9 cellular contexts compared by ENCODE assay signal in the genomic region with DNA sequence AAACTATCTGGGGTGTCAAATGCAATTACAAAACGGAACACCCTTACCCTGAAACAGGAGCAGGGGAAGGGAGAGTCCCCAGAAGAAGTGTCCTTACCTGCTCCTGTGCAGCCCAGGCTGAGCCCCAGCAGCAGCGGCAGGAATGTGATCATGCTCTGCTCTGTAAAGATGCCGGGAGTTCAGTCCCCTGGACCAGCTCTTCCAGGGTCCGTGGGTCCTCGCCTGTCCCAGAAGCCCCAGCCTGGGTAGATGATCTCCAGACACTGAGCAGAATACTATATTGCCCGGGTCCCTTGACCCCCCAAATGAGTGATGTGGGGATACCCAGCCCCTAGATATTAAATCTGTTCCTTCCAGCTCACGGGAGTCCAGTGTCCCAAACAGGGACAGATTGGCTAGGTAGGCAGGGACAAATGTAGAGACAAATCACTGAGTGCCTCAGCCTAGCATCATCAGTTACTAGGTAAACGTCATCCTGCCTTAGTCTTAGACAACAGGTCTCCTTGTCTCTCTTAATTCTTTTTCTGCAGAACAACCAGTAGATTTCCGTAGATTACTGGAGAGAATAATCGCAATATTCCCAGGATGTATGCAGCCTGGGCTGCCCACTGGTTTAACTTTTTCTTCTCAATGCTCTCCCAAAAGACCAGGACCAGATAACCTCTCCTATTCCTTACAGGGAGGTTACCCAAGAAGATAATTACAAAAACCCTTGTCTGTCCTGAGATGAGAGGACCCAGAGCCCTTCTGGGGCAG. TPM values are rescaled to one million over a fixed set of nuclear protein-coding genes. Genes with fewer than 3 reads are reported as not detected.
A peak's percentile ranks its signal among the peaks of the same experiment; 100 is the strongest.
DNase-seq lines count a peak whose midpoint lies in the region; ATAC-seq, FAIRE-seq and TF ChIP-seq lines count a peak whose summit lies in the region.
"Had no signal": no experiment of that assay in that cellular context is flagged by ENCODE, and none has a peak within 500 bp of the region (broad histone marks: within the 10 kb centered on the region; RNA-seq: fewer than 3 reads in every experiment).

A gene (minus strand): TSS at position 373 of the 756 bp plus-strand sequence. CDS start 221 bp downstream, at position 152.

- H3K27ac ChIP-seq in A549 (peak within 1 kb of the TSS; percentile 35 to 73; a peak in 3 of 6 replicates), dorsolateral prefrontal cortex (peak within 1 kb of the TSS in 39 of 59 donors; percentile 4 to 76 (median 56)), left lung (peak within 1 kb of the TSS; percentile 78 to 86)
- H3K27ac ChIP-seq: HL-60 had no signal

- peaks cover 85% of the 10 kb centered on the region for H3K4me1 Mint-ChIP-seq in activated B cell treated with CpG ODN at 0.5 μM for 24 hours

- no peak for TF ChIP-seq POLR2A in A549 (IDR thresholded peaks at IDR 0.05; ENCODE audit: low read length)
- no peak for TF ChIP-seq POLR2A in NB4 (IDR thresholded peaks at IDR 0.05; ENCODE audit: extremely low read depth, insufficient read length)

- TF ChIP-seq CTCF in A549 (IDR thresholded peaks at IDR 0.05) (no peak), GM12875 (IDR thresholded peaks at IDR 0.05; ENCODE audit: borderline replicate concordance, insufficient read depth, low read depth, low read length) (no peak), NB4 (IDR thresholded peaks at IDR 0.05; ENCODE audit: low read depth, low read length) (no peak), activated B cell treated with CpG ODN at 0.5 μM for 24 hours (IDR thresholded peaks at IDR 0.05) (no peak), dorsolateral prefrontal cortex (IDR thresholded peaks at IDR 0.05 in 54 of 56, conservative IDR thresholded peaks at IDR 0.05 in 2 of 56; ENCODE audit: low read depth in 1 of 56, partially characterized antibody in 56 of 56) (no peak), left lung (IDR thresholded peaks at IDR 0.05) (no peak)

- POLR2A ChIA-PET in A549 (lab: Yijun Ruan, JAX) = interaction anchor here (0.8 to 1.3 kb wide), 4 partner anchors 27 to 88 kb away, joined by 3 to 5 read pairs (median 4); a partner anchor contains a TSS
- POLR2A ChIA-PET in activated B cell treated with CpG ODN at 0.5 μM for 24 hours (lab: Charles Lee) = interaction anchor here (0.6 to 16.1 kb wide), 24 partner anchors 8 to 748 kb away, joined by 3 to 1150 read pairs (median 6); a partner anchor contains a TSS

- 4% methylated on average over 10 of the region's 10 CpGs for WGBS in A549 (ENCODE audit: missing lambda C conversion rate)

- H3K9me3 Mint-ChIP-seq in activated B cell treated with CpG ODN at 0.5 μM for 24 hours = no peaks in the 10 kb centered on the region

- CTCF ChIA-PET in A549 (lab: Yijun Ruan, JAX) = interaction anchor here (0.5 to 10.0 kb wide), 7 partner anchors 7 to 102 kb away, joined by 3 to 124 read pairs (median 15); a partner anchor contains a TSS
- CTCF ChIA-PET in activated B cell treated with CpG ODN at 0.5 μM for 24 hours (lab: Charles Lee) = interaction anchor here (1.3 to 12.7 kb wide), 6 partner anchors 8 to 102 kb away, joined by 5 to 151 read pairs (median 22); a partner anchor contains a TSS

- TF ChIP-seq RAD21 in A549 (conservative IDR thresholded peaks at IDR 0.05 in 1 of 2, IDR thresholded peaks at IDR 0.05 in 1 of 2) = no peak

- peaks cover 0 to 5% of the 10 kb centered on the region in 2 donors for H3K36me3 ChIP-seq in left lung

- H3K4me3 Mint-ChIP-seq in activated B cell treated with CpG ODN at 0.5 μM for 24 hours = peak within 1 kb of the TSS; percentile 98

- no peaks in the 10 kb centered on the region for H3K4me1 ChIP-seq in A549
- peaks cover 9 to 93% of the 10 kb centered on the region in 2 donors for H3K4me1 ChIP-seq in left lung

- H3K27me3 ChIP-seq in dorsolateral prefrontal cortex (no peaks in the 10 kb centered on the region), left lung (no peaks in the 10 kb centered on the region)

- H3K36me3 Mint-ChIP-seq in activated B cell treated with CpG ODN at 0.5 μM for 24 hours (ENCODE audit: low read depth) = peaks cover 49% of the 10 kb centered on the region

- DNase-seq in A549 (ENCODE audit: low read depth in 1 of 2, low spot score in 1 of 2) = peak; percentile 79 to 87
- peak; percentile 54 for DNase-seq in NB4 (ENCODE audit: low read depth)
- peak; percentile 53 for DNase-seq in activated B cell treated with CpG ODN at 0.5 μM for 24 hours
- peak in 3 of 10 donors; percentile 25 to 62 (median 28) for DNase-seq in dorsolateral prefrontal cortex
- DNase-seq in left lung = peak in 1 of 2 donors; percentile 58
- DNase-seq in stimulated activated naive CD8-positive, alpha-beta T cell treated with anti-CD3 and anti-CD28 coated beads, Interleukin-15, Interleukin-2, amounts not matched to agents 100 U/mL and 50 U/mL, for 24 hours = peak; percentile 47

- ATAC-seq in A549 (peak; percentile 100), HG02588 (IDR thresholded peaks at IDR 0.05; ENCODE audit: unreplicated experiment) (peak; percentile 63), activated B cell treated with CpG ODN at 0.5 μM for 24 hours (ENCODE audit: low read depth) (peak; percentile 60), left lung (peak; percentile 94)
- ATAC-seq in stimulated activated naive CD8-positive, alpha-beta T cell treated with anti-CD3 and anti-CD28 coated beads, Interleukin-15, Interleukin-2, amounts not matched to agents 100 U/mL and 50 U/mL, for 24 hours = peak; percentile 81

- H3K27me3 Mint-ChIP-seq in activated B cell treated with CpG ODN at 0.5 μM for 24 hours = no peaks in the 10 kb centered on the region

- no peak for TF ChIP-seq EP300 in A549 (IDR thresholded peaks at IDR 0.05)

- peak within 1 kb of the TSS; percentile 99 for H3K27ac Mint-ChIP-seq in activated B cell treated with CpG ODN at 0.5 μM for 24 hours

- no peaks in the 10 kb centered on the region; the same call in 2 of the 3 replicates for H3K9me3 ChIP-seq in A549
- H3K9me3 ChIP-seq in left lung = no peaks in the 10 kb centered on the region

- FAIRE-seq in A549 (lab: Jason Lieb, UNC) = no peak

- peak within 1 kb of the TSS; percentile 68 for H3K4me2 ChIP-seq in A549

- H3K4me3 ChIP-seq in A549 (peak within 1 kb of the TSS; percentile 44), GM12875 (ENCODE audit: low read depth, low read length) (peak within 1 kb of the TSS; percentile 73), NB4 (ENCODE audit: low read depth, low read length) (no peak within 1 kb of the TSS), dorsolateral prefrontal cortex (peak within 1 kb of the TSS in 57 of 59 donors; percentile 15 to 69 (median 51)), left lung (peak within 1 kb of the TSS; percentile 36 to 57)

- intact Hi-C loops in activated B cell treated with CpG ODN at 0.5 μM for 24 hours (cut with micrococcal nuclease) = loop anchor here (1.0 to 5.0 kb wide), 7 partner anchors 8 to 749 kb away; a partner anchor contains a TSS
- intact Hi-C loops in dorsolateral prefrontal cortex (cut with DNase I) = no loop called here
- intact Hi-C loops in left lung (cut with DNase I) = no loop called here

TF ChIP-seq in A549, 52 proteins besides CTCF, POLR2A, EP300 and RAD21:
- TF ChIP-seq NPAS2 (CRISPR knock-in tag; IDR thresholded peaks at IDR 0.05; ENCODE audit: borderline replicate concordance) (no peak), RFX5 (IDR thresholded peaks at IDR 0.05) (peak; percentile 99)
TF ChIP-seq in A549: peak in this region for 1.

RNA-seq across cellular contexts. Expression of the gene that starts here (rescaled TPM):
- polyA plus RNA-seq in A549 (2011; rRNA removed) = 14.3 and 21.6 TPM in 2 replicates
- polyA plus RNA-seq in A549 (2012; cell fraction: cytosol; rRNA removed) = 2.8 and 3.4 TPM in 2 replicates
- 2.4 and 2.6 TPM in 2 replicates for polyA plus RNA-seq in A549 (2012; cell fraction: nucleus; rRNA removed)
- polyA plus RNA-seq in A549 (2017; fragmentation: RNase III; extraction: RNeasy Plus Mini Kit Qiagen cat#74134 plus additional on column Dnase treatment) = 2.1 to 3.7 TPM (median 3.0 TPM) in 3 replicates
- 5.6 and 12.2 TPM in 2 replicates for polyA minus RNA-seq in A549 (2011; rRNA and poly(A)+ RNA removed)
- total RNA-seq in activated B cell treated with CpG ODN at 0.5 μM for 24 hours = 341 and 365 TPM in 2 replicates
- total RNA-seq in dorsolateral prefrontal cortex = 10 to 100 TPM in 63 of 120 experiments, 1 to 10 TPM in 57; 2.4 to 46.1 (median 10.3) TPM
- total RNA-seq in left lung = 10 to 100 TPM; 59.0 to 91.0 TPM
